In the genomic region with DNA sequence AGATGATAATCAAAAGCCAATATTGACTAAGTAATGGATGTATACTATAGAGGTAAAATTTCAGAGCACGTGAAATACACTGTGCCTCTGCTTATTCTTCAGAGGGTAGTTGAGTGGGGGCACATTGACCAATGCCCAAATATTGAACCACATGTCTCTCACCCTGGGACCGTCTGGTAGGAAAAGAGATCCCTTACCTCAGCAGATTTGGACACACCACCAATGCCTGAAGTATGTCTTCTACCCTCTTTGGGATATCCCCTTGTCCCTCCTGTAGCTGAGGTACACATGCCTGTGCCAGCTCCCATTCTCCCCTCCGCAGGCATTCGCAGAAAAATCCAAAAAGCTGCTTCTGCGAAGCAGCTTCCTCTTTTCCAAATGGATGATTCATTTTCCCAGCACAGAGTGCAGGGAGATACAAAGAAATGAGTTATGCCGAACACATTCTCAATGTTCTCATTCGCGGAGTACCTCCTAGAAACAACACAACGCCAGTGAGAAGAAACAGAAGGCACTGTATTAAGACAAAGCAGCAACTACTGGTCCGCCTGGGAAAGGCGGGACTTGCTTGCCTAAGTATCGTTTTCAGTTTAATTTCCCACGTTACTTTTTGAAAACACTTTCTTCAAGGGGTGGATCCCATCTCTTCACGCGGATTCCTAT, we compare ENCODE assay signal across 8 cellular contexts. TPM values are rescaled to one million over a fixed set of nuclear protein-coding genes. Genes with fewer than 3 reads are reported as not detected.
DNase-seq lines count a peak whose midpoint lies in the region; ATAC-seq and TF ChIP-seq lines count a peak whose summit lies in the region.

No MANE protein-coding gene starts in this region.

- no peak for ATAC-seq in stimulated activated naive B cell treated with anti-CD40 and anti-IgM and Interleukin-4, amounts not matched to agents 10 μg/mL and 1 μg/mL and 100 μg/mL, for 72 hours (replicated peaks)
- ATAC-seq in GM18505 (IDR thresholded peaks at IDR 0.05; ENCODE audit: unreplicated experiment) (no peak), GM21447 (IDR thresholded peaks at IDR 0.05; ENCODE audit: unreplicated experiment) (no peak)

- H3K27ac Mint-ChIP-seq in CD14-positive monocyte, result peak overlapping the region; percentile 91 to 97 (median 95)
- H3K27ac Mint-ChIP-seq in IgD-negative memory B cell, result peak overlapping the region; percentile 84 to 98 (median 95)
- H3K27ac Mint-ChIP-seq in stimulated activated naive B cell treated with anti-CD40 and anti-IgM and Interleukin-4, amounts not matched to agents 10 μg/mL and 1 μg/mL and 100 μg/mL, for 72 hours, result peak overlapping the region; percentile 98

- no peaks in the 10 kb centered on the region for H3K9me3 ChIP-seq in adipocyte (ENCODE audit: control insufficient read depth, low read length)

- H3K27me3 ChIP-seq in adipocyte (replicated peaks; ENCODE audit: control insufficient read depth, insufficient read depth, low read length), result no peaks in the 10 kb centered on the region

- peak overlapping the region; percentile 81 for H3K9ac ChIP-seq in adipocyte (ENCODE audit: low read length)

- peaks cover 21% of the 10 kb centered on the region for H3K36me3 ChIP-seq in adipocyte (ENCODE audit: control insufficient read depth, insufficient read depth, low read length, severe bottlenecking)

- H3K9me3 Mint-ChIP-seq in CD14-positive monocyte, result peaks cover 0 to 2% (median 0%) of the 10 kb centered on the region in 7 donors
- H3K9me3 Mint-ChIP-seq in IgD-negative memory B cell, result no peaks in the 10 kb centered on the region
- H3K9me3 Mint-ChIP-seq in stimulated activated naive B cell treated with anti-CD40 and anti-IgM and Interleukin-4, amounts not matched to agents 10 μg/mL and 1 μg/mL and 100 μg/mL, for 72 hours, result no peaks in the 10 kb centered on the region

- DNase-seq in CD14-positive monocyte (ENCODE audit: low spot score) (no peak), adipocyte (ENCODE audit: low read depth) (peak; percentile 64), iris pigment epithelial cell (ENCODE audit: low read depth) (peak; percentile 81), DMS114 treated with DMSO at 0.1 percent for 48 hours (lab: John Stamatoyannopoulos, UW; ENCODE audit: unreplicated experiment) (no peak)
- DNase-seq in stimulated activated naive B cell treated with anti-CD40 and anti-IgM and Interleukin-4, amounts not matched to agents 10 μg/mL and 1 μg/mL and 100 μg/mL, for 72 hours, result no peak

- H3K4me1 Mint-ChIP-seq in CD14-positive monocyte (peaks cover 59% of the 10 kb centered on the region), IgD-negative memory B cell (peaks cover 28 to 42% (median 39%) of the 10 kb centered on the region in 3 donors)
- H3K4me1 Mint-ChIP-seq in stimulated activated naive B cell treated with anti-CD40 and anti-IgM and Interleukin-4, amounts not matched to agents 10 μg/mL and 1 μg/mL and 100 μg/mL, for 72 hours, result peaks cover 25 to 37% of the 10 kb centered on the region in 2 donors

- no peak for TF ChIP-seq CTCF in CD14-positive monocyte (IDR thresholded peaks at IDR 0.05)

- H3K27me3 Mint-ChIP-seq in CD14-positive monocyte (ENCODE audit: low read depth in 3 of 3), result no peaks in the 10 kb centered on the region
- H3K27me3 Mint-ChIP-seq in IgD-negative memory B cell, result no peaks in the 10 kb centered on the region
- H3K27me3 Mint-ChIP-seq in stimulated activated naive B cell treated with anti-CD40 and anti-IgM and Interleukin-4, amounts not matched to agents 10 μg/mL and 1 μg/mL and 100 μg/mL, for 72 hours, result no peaks in the 10 kb centered on the region

- TF ChIP-seq POLR2A in GM18505 (IDR thresholded peaks at IDR 0.05; ENCODE audit: borderline replicate concordance, extremely low read depth, insufficient read depth, insufficient read length), result no peak

- H3K4me3 ChIP-seq in adipocyte (ENCODE audit: low read length), result peak overlapping the region; percentile 87

- peaks cover 24% of the 10 kb centered on the region for H3K4me1 ChIP-seq in adipocyte (ENCODE audit: control insufficient read depth, insufficient read depth, low read length)

- intact Hi-C loops in CD14-positive monocyte (cut with micrococcal nuclease), result loop anchor here in 1 of 2 donors (5.0 to 10.0 kb wide), 2 partner anchors 118 to 399 kb away; partner anchors contain the start of gene RDH11

- H3K4me3 Mint-ChIP-seq in CD14-positive monocyte (peak overlapping the region; percentile 88 to 95), IgD-negative memory B cell (peak overlapping the region; percentile 94 to 99 (median 96))
- peak overlapping the region; percentile 84 to 95 for H3K4me3 Mint-ChIP-seq in stimulated activated naive B cell treated with anti-CD40 and anti-IgM and Interleukin-4, amounts not matched to agents 10 μg/mL and 1 μg/mL and 100 μg/mL, for 72 hours

- H3K36me3 Mint-ChIP-seq in CD14-positive monocyte (peaks cover 14 to 17% of the 10 kb centered on the region in 2 donors), IgD-negative memory B cell (peaks cover 8% of the 10 kb centered on the region)
- peaks cover 11 to 17% of the 10 kb centered on the region in 2 donors for H3K36me3 Mint-ChIP-seq in stimulated activated naive B cell treated with anti-CD40 and anti-IgM and Interleukin-4, amounts not matched to agents 10 μg/mL and 1 μg/mL and 100 μg/mL, for 72 hours

RNA-seq across cellular contexts. Expression of gene ZFYVE26, which starts 0.7 kb away (rescaled TPM):
- polyA plus RNA-seq in CD14-positive monocyte (1 to 10 TPM; 1.0 to 2.3 TPM), IgD-negative memory B cell (3.7 TPM)

RNA-seq across cellular contexts. Expression of gene RAD51B, which starts 3.9 kb away (rescaled TPM):
- polyA plus RNA-seq in CD14-positive monocyte (10 to 100 TPM in 1 of 2 donors, 1 to 10 TPM in 1; 9.4 to 11.6 TPM), IgD-negative memory B cell (24.9 TPM)

Comparison
In these comparisons a context has a peak if more than half of its experiments do, and no peak if none do; other contexts are left out.
1. DNase-seq: peak in adipocyte (single experiment) and iris pigment epithelial cell (single experiment); none in CD14-positive monocyte (single experiment), stimulated activated naive B cell treated with anti-CD40 and anti-IgM and Interleukin-4, amounts not matched to agents 10 μg/mL and 1 μg/mL and 100 μg/mL, for 72 hours (single experiment) and DMS114 treated with DMSO at 0.1 percent for 48 hours (single experiment).
2. Peak in every context shown above with its lines, with median percentiles within 50 percentile points of each other: H3K27ac Mint-ChIP-seq and H3K4me3 Mint-ChIP-seq.